ENCODE assay signal across 9 cellular contexts in genomic region chr2:26504002-26504401, GRCh38. TPM values are rescaled to one million over a fixed set of nuclear protein-coding genes. Genes with fewer than 3 reads are reported as not detected.
DNase-seq lines count a peak whose midpoint lies in the region; ATAC-seq and TF ChIP-seq lines count a peak whose summit lies in the region.
"Had no signal": no experiment of that assay in that cellular context is flagged by ENCODE, and none has a peak within 500 bp of the region (broad histone marks: within the 10 kb centered on the region; RNA-seq: fewer than 3 reads in every experiment).

No MANE protein-coding gene starts in this region.

- no peaks in the 10 kb centered on the region for H4K20me1 ChIP-seq in H9 (ENCODE audit: control insufficient read depth, insufficient read depth, insufficient read length)

- no peaks in the 10 kb centered on the region for H3K4me1 ChIP-seq in A673 (ENCODE audit: insufficient read depth, low read length, poor library complexity, severe bottlenecking)
- H3K4me1 ChIP-seq in H9 (ENCODE audit: insufficient read depth, low read length): peaks cover 3% of the 10 kb centered on the region; the same call in 1 of the 2 replicates
- H3K4me1 ChIP-seq in mesenchymal stem cell (ENCODE audit: control insufficient read depth, insufficient read depth, low read depth, low read length): peaks cover 9% of the 10 kb centered on the region
- H3K4me1 ChIP-seq: pancreas had no signal

- H3K9me3 Mint-ChIP-seq in H9: no peaks in the 10 kb centered on the region
- H3K9me3 Mint-ChIP-seq in activated naive CD8-positive, alpha-beta T cell (ENCODE audit: low read depth): no peaks in the 10 kb centered on the region
- H3K9me3 Mint-ChIP-seq in HFFc6: no peaks in the 10 kb centered on the region
- H3K9me3 Mint-ChIP-seq in chondrocyte (ENCODE audit: low read depth): no peaks in the 10 kb centered on the region

- H3K18ac ChIP-seq in H9 (ENCODE audit: insufficient read length, low read depth, low read length) (no peak overlapping the region), mesenchymal stem cell (ENCODE audit: low read depth in 1 of 2, low read length in 2 of 2) (no peak overlapping the region)

- ATAC-seq in HG02759 (IDR thresholded peaks at IDR 0.05; ENCODE audit: unreplicated experiment): no peak

- H3K79me2 ChIP-seq in H9 (ENCODE audit: insufficient read depth, low read length): no peaks in the 10 kb centered on the region

- H3K27ac Mint-ChIP-seq in H9 (no peak overlapping the region), HFFc6 (no peak overlapping the region), chondrocyte (ENCODE audit: unreplicated experiment) (no peak overlapping the region)
- H3K27ac Mint-ChIP-seq in activated naive CD8-positive, alpha-beta T cell: no peak overlapping the region

- H3K9ac ChIP-seq in H9 (ENCODE audit: extremely low read depth, insufficient read length, low read length) (no peak overlapping the region), mesenchymal stem cell (ENCODE audit: low read length) (peak overlapping the region; percentile 41)

- peaks cover 8% of the 10 kb centered on the region for H3K23me2 ChIP-seq in H9 (ENCODE audit: insufficient read length, low read depth, low read length, poor library complexity, severe bottlenecking)

- H3K23ac ChIP-seq in H9 (ENCODE audit: insufficient read length, low read depth, low read length): no peak overlapping the region
- no peak overlapping the region for H3K23ac ChIP-seq in mesenchymal stem cell (ENCODE audit: low read length in 2 of 2)

- H2BK15ac ChIP-seq in H9 (ENCODE audit: low read depth, low read length) (no peak overlapping the region), mesenchymal stem cell (ENCODE audit: low read depth, poor library complexity, severe bottlenecking) (no peak overlapping the region)

- H3K4me2 ChIP-seq in H9 (ENCODE audit: insufficient read depth, insufficient read length, low read length): peak overlapping the region; percentile 81
- no peak overlapping the region for H3K4me2 ChIP-seq in mesenchymal stem cell (ENCODE audit: low read length, poor library complexity, severe bottlenecking)

- H3K4me3 Mint-ChIP-seq in H9: peak overlapping the region; percentile 67 to 79
- H3K4me3 Mint-ChIP-seq in activated naive CD8-positive, alpha-beta T cell: peak overlapping the region; percentile 81
- H3K4me3 Mint-ChIP-seq in HFFc6: no peak overlapping the region
- H3K4me3 Mint-ChIP-seq in chondrocyte (ENCODE audit: unreplicated experiment): no peak overlapping the region

- H3K14ac ChIP-seq in H9 (ENCODE audit: insufficient read depth, low read length) (peak overlapping the region; percentile 3; the same call in 1 of the 2 replicates), mesenchymal stem cell (ENCODE audit: low read length in 2 of 2) (no peak overlapping the region)

- H4K91ac ChIP-seq in H9 (ENCODE audit: insufficient read length, low read depth, low read length) (no peak overlapping the region), mesenchymal stem cell (ENCODE audit: low read length) (no peak overlapping the region)

- no peak overlapping the region for H2BK120ac ChIP-seq in H9 (ENCODE audit: low read depth, low read length, poor library complexity, severe bottlenecking)
- no peak overlapping the region for H2BK120ac ChIP-seq in mesenchymal stem cell (ENCODE audit: low read depth, low read length)

- H3K27ac ChIP-seq in A673 (ENCODE audit: low read depth, low read length, poor library complexity, severe bottlenecking) (no peak overlapping the region), H9 (ENCODE audit: insufficient read length, low read depth, low read length) (no peak overlapping the region), mesenchymal stem cell (ENCODE audit: low read length, poor library complexity, severe bottlenecking) (no peak overlapping the region)

- H3K4me1 Mint-ChIP-seq in H9 (peaks cover 17 to 29% of the 10 kb centered on the region in 2 experiments), HFFc6 (ENCODE audit: low read depth) (no peaks in the 10 kb centered on the region), chondrocyte (ENCODE audit: low read depth) (peaks cover 3% of the 10 kb centered on the region)
- peaks cover 6% of the 10 kb centered on the region for H3K4me1 Mint-ChIP-seq in activated naive CD8-positive, alpha-beta T cell (ENCODE audit: low read depth)

- H3K4me3 ChIP-seq in A673 (ENCODE audit: low read depth, low read length, poor library complexity, severe bottlenecking): peak overlapping the region; percentile 47
- H3K4me3 ChIP-seq in mesenchymal stem cell (ENCODE audit: insufficient read depth in 1 of 2, low read depth in 1 of 2, low read length in 2 of 2): peak overlapping the region in 1 of 2 experiments; percentile 72

- no peak overlapping the region for H4K5ac ChIP-seq in H9 (ENCODE audit: insufficient read length, low read depth, low read length)

- POLR2A ChIA-PET in A673 (lab: Charles Lee; ENCODE audit: low non-redundant PET): no interaction called here

- no peak overlapping the region for H2BK12ac ChIP-seq in H9 (ENCODE audit: insufficient read length, low read depth, low read length)
- H2BK12ac ChIP-seq in mesenchymal stem cell (ENCODE audit: low read length in 2 of 2): no peak overlapping the region

- intact Hi-C loops in A673 (cut with micrococcal nuclease; ENCODE audit: unreplicated experiment): no loop called here

- no CpG with 5 or more reads among the region's 13 CpGs for WGBS in H9 (ENCODE audit: extremely low coverage, insufficient read length, low lambda C conversion rate)
- WGBS in mesenchymal stem cell: 79% methylated on average over 13 of the region's 13 CpGs

- CTCF ChIA-PET in A673 (lab: Charles Lee): interaction anchor here (0.6 kb wide), 2 partner anchors 72 to 513 kb away, joined by 3 to 4 read pairs; no protein-coding TSS in a partner anchor

- no peaks in the 10 kb centered on the region for H3K79me1 ChIP-seq in H9 (ENCODE audit: insufficient read depth, low read depth, low read length, poor library complexity, severe bottlenecking)
- no peaks in the 10 kb centered on the region for H3K79me1 ChIP-seq in mesenchymal stem cell (replicated peaks; ENCODE audit: low read length, poor library complexity, severe bottlenecking)

- H3K36me3 ChIP-seq in A673 (ENCODE audit: insufficient read depth, low read length, poor library complexity, severe bottlenecking) (no peaks in the 10 kb centered on the region), mesenchymal stem cell (ENCODE audit: control insufficient read depth in 1 of 2, insufficient read depth in 2 of 2, low read depth in 1 of 2, low read length in 2 of 2) (no peaks in the 10 kb centered on the region)
- H3K36me3 ChIP-seq: pancreas had no signal

- H2AK5ac ChIP-seq in H9 (ENCODE audit: insufficient read length, low read length) (no peak overlapping the region), mesenchymal stem cell (ENCODE audit: low read length, severe bottlenecking) (no peak overlapping the region)

- H2AFZ ChIP-seq in H9 (ENCODE audit: low read length) (no peak overlapping the region), mesenchymal stem cell (ENCODE audit: low read depth, low read length) (no peak overlapping the region)

- H3K56ac ChIP-seq in H9 (ENCODE audit: insufficient read length, low read depth, low read length): no peak overlapping the region

- BruUV-seq in A673 (replicated peaks; lab: Mats Ljungman, UMichigan): no TSS peak

- H3K27me3 Mint-ChIP-seq in H9 (ENCODE audit: low read depth): peaks cover 15% of the 10 kb centered on the region
- no peaks in the 10 kb centered on the region for H3K27me3 Mint-ChIP-seq in activated naive CD8-positive, alpha-beta T cell
- peaks cover 39% of the 10 kb centered on the region for H3K27me3 Mint-ChIP-seq in HFFc6 (ENCODE audit: insufficient read depth)
- H3K27me3 Mint-ChIP-seq in chondrocyte (ENCODE audit: low read depth): peaks cover 17% of the 10 kb centered on the region

- H4K8ac ChIP-seq in H9 (replicated peaks; ENCODE audit: insufficient read length, low read depth, low read length) (no peak overlapping the region), mesenchymal stem cell (ENCODE audit: low read length) (no peak overlapping the region)

- DNase-seq in A673 (ENCODE audit: low spot score) (no peak), H9 (no peak), mesenchymal stem cell (no peak), NCI-H2107 treated with DMSO at 0.1 percent for 48 hours (lab: John Stamatoyannopoulos, UW; ENCODE audit: unreplicated experiment) (no peak), HFFc6 (no peak), chondrocyte (ENCODE audit: low spot score) (no peak)

- TF ChIP-seq CTCF in A673 (conservative IDR thresholded peaks at IDR 0.05; ENCODE audit: low read depth, low read length): no peak
- no peak for TF ChIP-seq CTCF in H9 (conservative IDR thresholded peaks at IDR 0.05)
- TF ChIP-seq CTCF in HFFc6 (IDR thresholded peaks at IDR 0.05): no peak
- TF ChIP-seq CTCF in chondrocyte (IDR thresholded peaks at IDR 0.05): no peak

- H3K27me3 ChIP-seq in A673 (replicated peaks; ENCODE audit: insufficient read depth, low read depth, low read length, poor library complexity) (no peaks in the 10 kb centered on the region), H9 (ENCODE audit: insufficient read depth, low read length) (no peaks in the 10 kb centered on the region; the same call in 1 of the 2 replicates), mesenchymal stem cell (ENCODE audit: control insufficient read depth in 1 of 2, insufficient read depth in 1 of 2, low read length in 2 of 2) (peaks cover 68 to 84% of the 10 kb centered on the region in 2 experiments)
- H3K27me3 ChIP-seq: pancreas had no signal

- H3K9me3 ChIP-seq in A673 (ENCODE audit: low read depth, low read length, poor library complexity, severe bottlenecking) (no peaks in the 10 kb centered on the region), H9 (ENCODE audit: control insufficient read depth, low read depth, low read length) (no peaks in the 10 kb centered on the region), mesenchymal stem cell (ENCODE audit: control insufficient read depth, low read length) (no peaks in the 10 kb centered on the region)
- H3K9me3 ChIP-seq: pancreas had no signal

- H3K36me3 Mint-ChIP-seq in H9 (ENCODE audit: insufficient read depth in 1 of 3, low read depth in 3 of 3) (no peaks in the 10 kb centered on the region), HFFc6 (ENCODE audit: low read depth) (no peaks in the 10 kb centered on the region), chondrocyte (ENCODE audit: low read depth) (no peaks in the 10 kb centered on the region)
- H3K36me3 Mint-ChIP-seq in activated naive CD8-positive, alpha-beta T cell: no peaks in the 10 kb centered on the region

- no peak overlapping the region for H2BK20ac ChIP-seq in H9 (ENCODE audit: low read depth, low read length, poor library complexity, severe bottlenecking)

- H2BK5ac ChIP-seq in H9 (ENCODE audit: insufficient read length, low read length) (no peak overlapping the region), mesenchymal stem cell (ENCODE audit: low read depth, low read length, poor library complexity, severe bottlenecking) (no peak overlapping the region)

- no peak overlapping the region for H3K4ac ChIP-seq in H9 (ENCODE audit: low read depth, low read length)
- no peak overlapping the region for H3K4ac ChIP-seq in mesenchymal stem cell (ENCODE audit: low read depth in 1 of 2, low read length in 2 of 2)

- H3T11ph ChIP-seq in H9 (ENCODE audit: low read length): no peak overlapping the region

RNA-seq across cellular contexts. Expression of gene OTOF, which starts 26.1 kb away (rescaled TPM):
- not detected in 2 replicates for total RNA-seq in A673 (2021)
- 0.15 and 0.35 TPM in 2 replicates for total RNA-seq in H9 (2021)
- polyA plus RNA-seq in mesenchymal stem cell (2013, experiment 1 of 2): not detected
- polyA plus RNA-seq in mesenchymal stem cell (2013, experiment 2 of 2): not detected
- total RNA-seq in HFFc6 (2021; fragmentation: NEBNext Ultra II Directional; extraction: Animal tissue kit (Norgen Biotek cat#: 25700)): under 1 TPM in 1 of 6 experiments, not detected in 5; 0.05 TPM
- total RNA-seq in chondrocyte: not detected in 3 replicates

Comparison
In these comparisons a context has a peak if more than half of its experiments do, and no peak if none do; other contexts are left out.
1. H3K4me3 Mint-ChIP-seq: peak in H9 (2 of 2) and activated naive CD8-positive, alpha-beta T cell (single experiment); none in HFFc6 (single experiment) and chondrocyte (single experiment).